ENCODE assay signal across 10 cellular contexts in genomic region chr4:98745372-98745771, GRCh38.
A peak's percentile ranks its signal among the peaks of the same experiment; 100 is the strongest.
DNase-seq lines count a peak whose midpoint lies in the region; ATAC-seq, FAIRE-seq and TF ChIP-seq lines count a peak whose summit lies in the region.
"Had no signal": no experiment of that assay in that cellular context is flagged by ENCODE, and none has a peak within 500 bp of the region (broad histone marks: within the 10 kb centered on the region; RNA-seq: fewer than 3 reads in every experiment).

No MANE protein-coding gene starts in this region.

- H3K4me1 Mint-ChIP-seq in natural killer cell treated with Interleukin-12 subunit alpha and Interleukin-12 subunit beta and Interleukin-15 and Interleukin-18, amount 100 ng/mL, for 72 hours (ENCODE audit: low read depth in 2 of 2), result no peaks in the 10 kb centered on the region

- H3K36me3 Mint-ChIP-seq in natural killer cell treated with Interleukin-12 subunit alpha and Interleukin-12 subunit beta and Interleukin-15 and Interleukin-18, amount 100 ng/mL, for 72 hours, result no peaks in the 10 kb centered on the region

- no peaks in the 10 kb centered on the region for H4K20me1 ChIP-seq in H1 (replicated peaks in 1 of 2; ENCODE audit: control insufficient read depth in 1 of 2, insufficient read depth in 2 of 2, low read length in 2 of 2)

- H4K5ac ChIP-seq in H1 (ENCODE audit: insufficient read length, low read depth, low read length), result no peak overlapping the region

- H2AFZ ChIP-seq in H1 (ENCODE audit: low read length), result no peak overlapping the region

- H2BK15ac ChIP-seq in H1 (ENCODE audit: low read length), result no peak overlapping the region

- H3K23me2 ChIP-seq in H1 (ENCODE audit: low read depth, low read length), result no peaks in the 10 kb centered on the region

- TF ChIP-seq POLR2A in H1 (IDR thresholded peaks at IDR 0.05; ENCODE audit: control extremely low read depth in 1 of 2, low read depth in 2 of 2, low read length in 2 of 2), result no peak

- H3K4me3 Mint-ChIP-seq in natural killer cell treated with Interleukin-12 subunit alpha and Interleukin-12 subunit beta and Interleukin-15 and Interleukin-18, amount 100 ng/mL, for 72 hours, result no peak overlapping the region

- no peak overlapping the region for H2AK5ac ChIP-seq in H1 (ENCODE audit: low read depth, low read length)

- no peak overlapping the region for H3K9ac ChIP-seq in H1 (replicated peaks in 1 of 4; ENCODE audit: extremely low read depth in 1 of 4, low read depth in 3 of 4, low read length in 3 of 4)

- no peaks in the 10 kb centered on the region for H3K9me3 ChIP-seq in H1 (ENCODE audit: insufficient read depth in 2 of 2, low read depth in 1 of 2, low read length in 1 of 2)

- H3K18ac ChIP-seq in H1 (ENCODE audit: extremely low read depth, low read length), result no peak overlapping the region

- no peak overlapping the region for H4K91ac ChIP-seq in H1 (replicated peaks; ENCODE audit: insufficient read length, low read length)

- no peak for ATAC-seq in natural killer cell treated with Interleukin-12 subunit alpha and Interleukin-12 subunit beta and Interleukin-15 and Interleukin-18, amount 100 ng/mL, for 72 hours
- ATAC-seq in HG02623 (IDR thresholded peaks at IDR 0.05; ENCODE audit: unreplicated experiment) (no peak), HG03342 (IDR thresholded peaks at IDR 0.05; ENCODE audit: unreplicated experiment) (no peak)

- H3K36me3 ChIP-seq in H1 (ENCODE audit: control insufficient read depth in 2 of 4, insufficient read depth in 4 of 4, low read length in 3 of 4), result no peaks in the 10 kb centered on the region

- H3K27me3 Mint-ChIP-seq in natural killer cell treated with Interleukin-12 subunit alpha and Interleukin-12 subunit beta and Interleukin-15 and Interleukin-18, amount 100 ng/mL, for 72 hours, result peaks cover 3 to 7% of the 10 kb centered on the region in 2 donors

- no peak overlapping the region for H3K4me2 ChIP-seq in H1 (ENCODE audit: insufficient read depth in 1 of 2, low read depth in 2 of 2, low read length in 2 of 2)

- CTCF ChIA-PET in H1 (lab: Charles Lee; ENCODE audit: partially characterized antibody), result interaction anchor here (0.6 to 1.4 kb wide), 12 partner anchors 10 to 277 kb away, joined by 3 to 7 read pairs (median 3); no protein-coding TSS in a partner anchor

- H3K79me1 ChIP-seq in H1 (ENCODE audit: low read depth, low read length), result no peaks in the 10 kb centered on the region

- no peak overlapping the region for H2BK5ac ChIP-seq in H1 (ENCODE audit: low read depth, low read length)

- H3K27ac Mint-ChIP-seq in natural killer cell treated with Interleukin-12 subunit alpha and Interleukin-12 subunit beta and Interleukin-15 and Interleukin-18, amount 100 ng/mL, for 72 hours, result no peak overlapping the region

- TF ChIP-seq RAD21 in H1 (IDR thresholded peaks at IDR 0.05 in 1 of 2, conservative IDR thresholded peaks at IDR 0.05 in 1 of 2; ENCODE audit: low read depth in 2 of 2, low read length in 2 of 2), result peak; percentile 63 to 69

- H2BK12ac ChIP-seq in H1 (ENCODE audit: low read depth, low read length), result no peak overlapping the region

- H3K14ac ChIP-seq in H1 (ENCODE audit: insufficient read length), result no peak overlapping the region

- H3K4me1 ChIP-seq in H1 (replicated peaks in 1 of 4; ENCODE audit: control insufficient read depth in 3 of 4, insufficient read depth in 4 of 4, low read length in 3 of 4), result peaks cover 0 to 6% (median 3%) of the 10 kb centered on the region in 4 experiments; a peak in 4 of 7 replicates

- H3K27ac ChIP-seq in 22Rv1 (no peak overlapping the region), H1 (ENCODE audit: low read depth, low read length) (no peak overlapping the region)

- WGBS in H1 (ENCODE audit: extremely low coverage in 1 of 2, insufficient coverage in 1 of 2, insufficient read length in 1 of 2, insufficient replicate concordance in 2 of 2, low coverage in 1 of 2, low lambda C conversion rate in 2 of 2, missing lambda C conversion rate in 1 of 2), 2 experiments, result 64% methylated on average over 3 of the region's 3 CpGs; no CpG with 5 or more reads in 1 of the 2 experiments

- no peak overlapping the region for H3K4ac ChIP-seq in H1 (replicated peaks; ENCODE audit: insufficient read length, low read depth, low read length)

- no peak overlapping the region for H3K23ac ChIP-seq in H1 (ENCODE audit: insufficient read length)

- H3K79me2 ChIP-seq in H1 (ENCODE audit: control insufficient read depth in 1 of 2, insufficient read depth in 2 of 2, low read length in 2 of 2), result no peaks in the 10 kb centered on the region

- DNase-seq in GM03348 (ENCODE audit: low spot score), result peak; percentile 35
- peak; percentile 50 for DNase-seq in NCI-H69 (lab: John Stamatoyannopoulos, UW)
- no peak for DNase-seq in H1 (ENCODE audit: low read depth in 1 of 2, low spot score in 2 of 2)
- no peak for DNase-seq in SHP77 treated with DMSO at 0.1 percent for 48 hours (lab: John Stamatoyannopoulos, UW)
- DNase-seq in natural killer cell treated with Interleukin-12 subunit alpha and Interleukin-12 subunit beta and Interleukin-15 and Interleukin-18, amount 100 ng/mL, for 72 hours (ENCODE audit: low spot score), result no peak
- DNase-seq: activated CD8-positive, alpha-beta memory T cell treated with anti-CD3 and anti-CD28 coated beads for 24 hours; NCI-H1417 treated with DMSO at 0.1 percent for 48 hours had no signal

- TF ChIP-seq EP300 in H1 (IDR thresholded peaks at IDR 0.05; ENCODE audit: borderline replicate concordance in 1 of 2, low read depth in 2 of 2, low read length in 2 of 2), result no peak

- no peaks in the 10 kb centered on the region for H3K9me3 Mint-ChIP-seq in natural killer cell treated with Interleukin-12 subunit alpha and Interleukin-12 subunit beta and Interleukin-15 and Interleukin-18, amount 100 ng/mL, for 72 hours

- peak; percentile 66 for TF ChIP-seq CTCF in 22Rv1 (IDR thresholded peaks at IDR 0.05)
- TF ChIP-seq CTCF in H1 (IDR thresholded peaks at IDR 0.05; ENCODE audit: control extremely low read depth in 1 of 3, insufficient read depth in 1 of 3, low read depth in 1 of 3, low read length in 3 of 3), result peak in 2 of 3 experiments; percentile 29 to 43; a peak in 3 of 4 replicates

- no peak for FAIRE-seq in H1 (lab: Jason Lieb, UNC)

- H3K56ac ChIP-seq in H1 (replicated peaks; ENCODE audit: insufficient read length, low read depth, low read length), result no peak overlapping the region

- POLR2A ChIA-PET in H1 (lab: Charles Lee; ENCODE audit: partially characterized antibody), result interaction anchor here (1.2 kb wide), 1 partner anchor 183 kb away, joined by 3 read pairs; the partner anchor contains the start of gene EIF4E

- no peak overlapping the region for H4K8ac ChIP-seq in H1 (ENCODE audit: extremely low read depth, insufficient read depth, low read length)

- no peak overlapping the region for H2BK120ac ChIP-seq in H1 (replicated peaks; ENCODE audit: low read depth, low read length)

- no peak overlapping the region for H3K4me3 ChIP-seq in H1 (ENCODE audit: extremely low read depth in 1 of 4, insufficient read depth in 2 of 4, low read depth in 3 of 4, low read length in 4 of 4)

- H3K27me3 ChIP-seq in H1 (replicated peaks in 1 of 4; ENCODE audit: control insufficient read depth in 3 of 4, extremely low read depth in 1 of 4, insufficient read depth in 3 of 4, low read length in 3 of 4), result no peaks in the 10 kb centered on the region

- H2BK20ac ChIP-seq in H1 (ENCODE audit: low read length), result no peak overlapping the region

TF ChIP-seq in H1, 55 proteins besides CTCF, POLR2A, EP300 and RAD21:
- 0 out of 2 replicates have a peak, but pooled peaks have one; percentile 12 for TF ChIP-seq BACH1 (IDR thresholded peaks at IDR 0.05; ENCODE audit: low read length)
- no peak for TF ChIP-seq SUZ12 (IDR thresholded peaks at IDR 0.05; ENCODE audit: low read length)
TF ChIP-seq in H1: peak in this region for 1.

Comparison
In these comparisons a context has a peak if more than half of its experiments do, and no peak if none do; other contexts are left out.
1. DNase-seq: peak in GM03348 (single experiment) and NCI-H69 (single experiment); none in H1 (0 of 2), SHP77 treated with DMSO at 0.1 percent for 48 hours (single experiment) and natural killer cell treated with Interleukin-12 subunit alpha and Interleukin-12 subunit beta and Interleukin-15 and Interleukin-18, amount 100 ng/mL, for 72 hours (single experiment).